In the genomic region with DNA sequence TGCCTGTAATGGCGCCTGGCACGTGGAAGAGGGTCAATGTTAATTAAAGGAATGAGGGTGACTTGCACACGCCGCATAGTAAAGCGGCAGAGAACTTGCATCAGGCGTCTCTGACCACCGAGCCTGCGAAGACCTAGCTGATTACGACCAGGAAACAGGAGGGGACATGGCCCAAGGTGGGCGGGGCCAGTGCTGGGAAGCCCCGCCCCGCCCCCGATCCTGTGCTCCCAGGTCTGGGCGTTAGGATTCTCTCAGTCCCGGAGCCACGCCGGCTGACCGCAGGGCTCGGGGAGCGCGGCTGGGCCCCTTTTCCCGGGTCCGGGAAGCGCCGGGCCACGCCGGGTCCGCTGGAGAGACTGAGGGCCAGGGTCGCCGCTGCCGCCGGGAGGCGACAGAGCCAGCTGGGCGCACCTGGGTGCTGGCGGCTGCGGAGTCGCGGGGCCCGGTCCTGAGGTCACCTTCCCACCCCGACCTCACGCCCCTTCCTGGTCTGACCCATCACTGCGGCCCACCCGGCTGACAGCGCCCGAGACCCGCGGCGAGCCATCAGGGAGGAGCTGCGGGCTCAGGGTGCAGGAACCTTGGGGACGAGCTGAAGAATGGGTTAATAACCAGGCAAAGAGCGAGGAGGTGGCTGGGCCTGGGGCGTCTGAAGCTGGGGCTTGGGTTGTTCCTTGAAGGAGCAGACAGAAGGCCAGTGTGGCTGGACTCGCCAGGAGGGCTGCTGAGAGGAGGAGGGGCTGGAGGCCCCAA, we compare ENCODE assay signal across 9 cellular contexts. TPM values are rescaled to one million over a fixed set of nuclear protein-coding genes. Genes with fewer than 3 reads are reported as not detected.
DNase-seq lines count a peak whose midpoint lies in the region; ATAC-seq, FAIRE-seq and TF ChIP-seq lines count a peak whose summit lies in the region.
"Had no signal": no experiment of that assay in that cellular context is flagged by ENCODE, and none has a peak within 500 bp of the region (broad histone marks: within the 10 kb centered on the region; RNA-seq: fewer than 3 reads in every experiment).

No MANE protein-coding gene starts in this region.

- H3K4me3 Mint-ChIP-seq in IgD-negative memory B cell: peak overlapping the region; percentile 58 to 97 (median 89)
- peak overlapping the region; percentile 51 for H3K4me3 Mint-ChIP-seq in endodermal cell
- peak overlapping the region; percentile 70 to 72 (median 71) for H3K4me3 Mint-ChIP-seq in nephron

- H3K9ac ChIP-seq in endodermal cell (ENCODE audit: extremely low read depth, low read length, poor library complexity, severe bottlenecking): peak overlapping the region; percentile 20

- FAIRE-seq in GM12892 (lab: Jason Lieb, UNC): peak; percentile 98

- ATAC-seq in GM21529 (IDR thresholded peaks at IDR 0.05; ENCODE audit: unreplicated experiment): peak; percentile 64

- H3K27ac Mint-ChIP-seq in IgD-negative memory B cell: peak overlapping the region in 1 of 3 donors; percentile 52
- H3K27ac Mint-ChIP-seq in endodermal cell: no peak overlapping the region
- no peak overlapping the region for H3K27ac Mint-ChIP-seq in nephron

- H3K36me3 ChIP-seq in endodermal cell (ENCODE audit: control insufficient read depth, insufficient read depth, low read length): no peaks in the 10 kb centered on the region

- H3K4me1 ChIP-seq in endodermal cell (ENCODE audit: control insufficient read depth, insufficient read depth, low read length): no peaks in the 10 kb centered on the region

- H3K9me3 ChIP-seq in endodermal cell (ENCODE audit: control insufficient read depth, low read length): no peaks in the 10 kb centered on the region

- H3K4me3 ChIP-seq in endodermal cell (ENCODE audit: low read length): peak overlapping the region; percentile 71
- H3K4me3 ChIP-seq: SK-N-MC had no signal

- H3K27me3 Mint-ChIP-seq in IgD-negative memory B cell: peaks cover 44% of the 10 kb centered on the region
- H3K27me3 Mint-ChIP-seq in endodermal cell (ENCODE audit: insufficient read depth): peaks cover 51% of the 10 kb centered on the region
- H3K27me3 Mint-ChIP-seq in nephron (ENCODE audit: low read depth): peaks cover 76% of the 10 kb centered on the region

- H3K4me1 Mint-ChIP-seq in IgD-negative memory B cell: peaks cover 17 to 22% (median 18%) of the 10 kb centered on the region in 3 donors
- H3K4me1 Mint-ChIP-seq in endodermal cell: peaks cover 16% of the 10 kb centered on the region
- no peaks in the 10 kb centered on the region for H3K4me1 Mint-ChIP-seq in nephron

- no peaks in the 10 kb centered on the region for H3K9me3 Mint-ChIP-seq in IgD-negative memory B cell
- H3K9me3 Mint-ChIP-seq in endodermal cell: no peaks in the 10 kb centered on the region
- peaks cover 4% of the 10 kb centered on the region for H3K9me3 Mint-ChIP-seq in nephron

- peak; percentile 42 for TF ChIP-seq CTCF in endodermal cell (conservative IDR thresholded peaks at IDR 0.05)
- TF ChIP-seq CTCF in nephron (IDR thresholded peaks at IDR 0.05; ENCODE audit: unreplicated experiment in 3 of 3): no peak

- peaks cover 13% of the 10 kb centered on the region for H3K27me3 ChIP-seq in endodermal cell (ENCODE audit: control insufficient read depth, insufficient read depth, low read length, poor library complexity, severe bottlenecking)

- TF ChIP-seq POLR2A in GM12892 (IDR thresholded peaks at IDR 0.05; ENCODE audit: low read depth, low read length): peak; percentile 48; the same call in 1 of the 2 replicates

- 7 to 8% methylated on average over 38 to 53 of the region's 53 CpGs for WGBS in endodermal cell (ENCODE audit: insufficient coverage in 1 of 2, insufficient read length in 1 of 2), 2 experiments

- no peak overlapping the region for H3K27ac ChIP-seq in endodermal cell (ENCODE audit: low read depth, low read length)
- H3K27ac ChIP-seq: SK-N-MC had no signal

- no peak for DNase-seq in GM12892 (ENCODE audit: insufficient read length)
- peak; percentile 96 for DNase-seq in endodermal cell
- DNase-seq in OCI-M1 (lab: John Stamatoyannopoulos, UW): no peak
- no peak for DNase-seq in NOMO-1 treated with dmso at 0.1 percent for 144 hours (lab: John Stamatoyannopoulos, UW; ENCODE audit: unreplicated experiment)
- DNase-seq in NCI-H446 (lab: John Stamatoyannopoulos, UW): no peak

- H3K36me3 Mint-ChIP-seq in IgD-negative memory B cell (peaks cover 4% of the 10 kb centered on the region), endodermal cell (ENCODE audit: low read depth) (no peaks in the 10 kb centered on the region), nephron (ENCODE audit: low read depth) (no peaks in the 10 kb centered on the region)

RNA-seq across cellular contexts. Expression of gene GRID1, which starts 23.0 kb away (rescaled TPM):
- 0.06 TPM for polyA plus RNA-seq in GM12892 (2012; ENCODE audit: missing spikeins)
- not detected for polyA plus RNA-seq in IgD-negative memory B cell
- under 1 TPM; 0.13 to 0.53 TPM for total RNA-seq in endodermal cell
- 1.1 TPM for polyA plus RNA-seq in endodermal cell (2013, experiment 1 of 2)
- 0.87 TPM for polyA plus RNA-seq in endodermal cell (2013, experiment 2 of 2)
